8 cellular contexts compared by ENCODE assay signal in genomic region chr2:25822190-25823117, GRCh38.
DNase-seq lines count a peak whose midpoint lies in the region; ATAC-seq lines count a peak whose summit lies in the region.

No MANE protein-coding gene starts in this region.

- DNase-seq in C1 segment of cervical spinal cord (lab: John Stamatoyannopoulos, UW) (peak in 12 of 14 donors; percentile 3 to 53 (median 16)), T-helper 2 cell (peak; percentile 14 to 63 (median 33)), anterior cingulate cortex (lab: John Stamatoyannopoulos, UW) (peak in 47 of 58 donors; percentile 2 to 64 (median 21)), islet precursor cell (peak; percentile 83), Kasumi-1 (lab: John Stamatoyannopoulos, UW) (no peak)
- DNase-seq in stimulated activated CD4-positive, alpha-beta T cell treated with anti-CD3 and anti-CD28 coated beads, Interleukin-4, amount 100 ng/mL, for 48 hours (ENCODE audit: low read depth in 2 of 2): peak; percentile 51 to 63

- ATAC-seq in HG02678 (IDR thresholded peaks at IDR 0.05; ENCODE audit: unreplicated experiment): no peak
- ATAC-seq in HG02763 (IDR thresholded peaks at IDR 0.05; ENCODE audit: unreplicated experiment): no peak

Comparison
In these comparisons a context has a peak if more than half of its experiments do, and no peak if none do; other contexts are left out.
1. DNase-seq: peak in C1 segment of cervical spinal cord (12 of 14), T-helper 2 cell (5 of 5), anterior cingulate cortex (47 of 58), islet precursor cell (single experiment) and stimulated activated CD4-positive, alpha-beta T cell treated with anti-CD3 and anti-CD28 coated beads, Interleukin-4, amount 100 ng/mL, for 48 hours (2 of 2); none in Kasumi-1 (0 of 2).